Comparison of ENCODE assay signal across 10 cellular contexts in the genomic region with DNA sequence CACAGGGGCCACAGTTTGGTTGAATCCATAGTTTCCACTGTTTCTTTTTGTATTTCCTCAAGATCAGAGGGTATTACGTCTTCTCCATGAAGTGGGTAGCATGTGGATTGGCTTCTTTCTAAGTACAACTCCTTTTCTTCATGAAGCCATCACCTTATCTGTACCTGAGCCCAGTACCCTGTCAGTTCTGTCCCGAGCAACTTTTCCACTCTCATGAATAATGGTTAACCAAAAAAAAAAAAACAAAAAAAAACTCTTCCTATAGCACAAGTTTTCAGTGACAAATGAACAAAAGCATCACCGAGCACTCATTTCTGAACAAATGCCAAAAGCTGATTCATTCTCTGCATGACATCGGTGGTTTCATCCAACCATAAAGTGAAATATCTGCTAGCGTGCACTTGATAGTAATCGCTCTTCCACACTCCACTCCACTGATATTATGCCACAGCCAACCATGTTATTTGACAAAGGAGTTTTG. TPM values are rescaled to one million over a fixed set of nuclear protein-coding genes. Genes with fewer than 3 reads are reported as not detected.
A peak's percentile ranks its signal among the peaks of the same experiment; 100 is the strongest.
DNase-seq lines count a peak whose midpoint lies in the region; ATAC-seq, FAIRE-seq and TF ChIP-seq lines count a peak whose summit lies in the region.
"Had no signal": no experiment of that assay in that cellular context is flagged by ENCODE, and none has a peak within 500 bp of the region (broad histone marks: within the 10 kb centered on the region; RNA-seq: fewer than 3 reads in every experiment).

No MANE protein-coding gene starts in this region.

- no peak overlapping the region for H2AFZ ChIP-seq in K562 (ENCODE audit: low read depth, low read length)

- CTCF ChIA-PET in K562 (lab: Yijun Ruan, JAX; ENCODE audit: low intra/inter-chr PET ratio): no interaction called here

- BruUV-seq in K562 (replicated peaks; lab: Mats Ljungman, UMichigan): no TSS peak

- intact Hi-C loops in K562 (cut with micrococcal nuclease) (no loop called here), left lung (cut with DNase I) (no loop called here), kidney (cut with DNase I) (no loop called here)

- H3K4me3 ChIP-seq in K562 (no peak overlapping the region), left lung (no peak overlapping the region), kidney (ENCODE audit: low read length in 2 of 2) (no peak overlapping the region)

- H3K4me1 ChIP-seq in K562 (replicated peaks in 1 of 2; ENCODE audit: control insufficient read depth in 2 of 2, insufficient read depth in 2 of 2, low read length in 2 of 2) (no peaks in the 10 kb centered on the region), left lung (no peaks in the 10 kb centered on the region), kidney (ENCODE audit: control insufficient read depth in 1 of 2, insufficient read depth in 1 of 2, low read depth in 1 of 2, low read length in 2 of 2) (no peaks in the 10 kb centered on the region)

- in situ Hi-C loops in K562 (cut with MboI): no loop called here

- no peak for TF ChIP-seq EP300 in K562 (IDR thresholded peaks at IDR 0.05; ENCODE audit: low read length)

- peak; percentile 91 for DNase-seq in EL
- peak; percentile 11 for DNase-seq in NCI-H2081 treated with DMSO at 0.1 percent for 48 hours (lab: John Stamatoyannopoulos, UW)
- peak in 1 of 4 experiments; percentile 2 for DNase-seq in K562 (ENCODE audit: extremely low read depth in 1 of 4, low spot score in 3 of 4)
- no peak for DNase-seq in left lung
- no peak for DNase-seq in NCI-H1105 treated with DMSO at 0.1 percent for 48 hours (lab: John Stamatoyannopoulos, UW)
- DNase-seq in kidney: no peak
- no peak for DNase-seq in activated gamma-delta T cell (lab: John Stamatoyannopoulos, UW)
- DNase-seq: activated CD4-positive, alpha-beta T cell treated with anti-CD3 and anti-CD28 coated beads for 1 hour; endodermal cell had no signal

- H3K27me3 ChIP-seq in K562 (ENCODE audit: control insufficient read depth in 2 of 2, insufficient read depth in 2 of 2, low read length in 2 of 2) (peaks cover 0 to 6% of the 10 kb centered on the region in 2 experiments; a peak in 2 of 5 replicates), left lung (peaks cover 8 to 20% of the 10 kb centered on the region in 2 donors)

- WGBS in K562 (ENCODE audit: insufficient coverage, low coverage, missing lambda C conversion rate): 0% methylated on average over 6 of the region's 6 CpGs

- no peak overlapping the region for H3K27ac ChIP-seq in K562 (ENCODE audit: extremely low read depth, low read depth, low read length)
- H3K27ac ChIP-seq in left lung: no peak overlapping the region
- no peak overlapping the region for H3K27ac ChIP-seq in kidney (ENCODE audit: low read depth in 2 of 2, low read length in 2 of 2)

- no peaks in the 10 kb centered on the region for H3K9me1 ChIP-seq in K562 (ENCODE audit: control insufficient read depth, insufficient read depth, low read length)

- ATAC-seq in K562 (no peak), left lung (peak; percentile 45), GM21528 (IDR thresholded peaks at IDR 0.05; ENCODE audit: low FRiP score, unreplicated experiment) (no peak)

- H3K79me2 ChIP-seq in K562 (ENCODE audit: control insufficient read depth, insufficient read depth, low read length): no peaks in the 10 kb centered on the region

- POLR2A ChIA-PET in K562 (lab: Yijun Ruan, JAX): no interaction called here

- no peak for TF ChIP-seq POLR2A in K562 (conservative IDR thresholded peaks at IDR 0.05)

- H3K4me2 ChIP-seq in K562 (ENCODE audit: insufficient read depth, low read length): no peak overlapping the region

- H4K20me1 ChIP-seq in K562 (replicated peaks; ENCODE audit: control insufficient read depth, insufficient read depth, low read length): no peaks in the 10 kb centered on the region

- TF ChIP-seq CTCF in K562 (IDR thresholded peaks at IDR 0.05 in 2 of 3, conservative IDR thresholded peaks at IDR 0.05 in 1 of 3; ENCODE audit: insufficient read depth in 2 of 3, low read depth in 1 of 3, low read length in 3 of 3) (no peak), left lung (IDR thresholded peaks at IDR 0.05) (no peak), kidney (IDR thresholded peaks at IDR 0.05; ENCODE audit: borderline replicate concordance, extremely low read depth, insufficient read depth) (no peak)

- H3K9ac ChIP-seq in K562 (ENCODE audit: insufficient read depth in 1 of 2, low read depth in 2 of 2, low read length in 2 of 2) (no peak overlapping the region), kidney (ENCODE audit: low read length in 2 of 2) (no peak overlapping the region)

- TF ChIP-seq RAD21 in K562 (CRISPR knock-in tag; conservative IDR thresholded peaks at IDR 0.05 in 1 of 2, IDR thresholded peaks at IDR 0.05 in 1 of 2): no peak

- no peaks in the 10 kb centered on the region for H3K36me3 ChIP-seq in K562 (ENCODE audit: control insufficient read depth, insufficient read depth, low read length)
- H3K36me3 ChIP-seq in left lung: no peaks in the 10 kb centered on the region
- no peaks in the 10 kb centered on the region for H3K36me3 ChIP-seq in kidney (ENCODE audit: control insufficient read depth in 1 of 2, insufficient read depth in 2 of 2, low read length in 2 of 2)

- H3K9me3 ChIP-seq in K562 (replicated peaks; ENCODE audit: control insufficient read depth, insufficient read depth, low read depth, low read length): no peaks in the 10 kb centered on the region
- no peaks in the 10 kb centered on the region for H3K9me3 ChIP-seq in left lung
- no peaks in the 10 kb centered on the region for H3K9me3 ChIP-seq in kidney (ENCODE audit: control insufficient read depth in 1 of 2, low read length in 2 of 2)

- FAIRE-seq in K562 (lab: Jason Lieb, UNC) (no peak), kidney (lab: Jason Lieb, UNC) (no peak)

TF ChIP-seq in K562, 482 proteins besides CTCF, POLR2A, EP300 and RAD21:
- TF ChIP-seq RBM25 (IDR thresholded peaks at IDR 0.05; ENCODE audit: low read depth, low read length, severe bottlenecking): no peak
- TF ChIP-seq FOSL1 (tag; conservative IDR thresholded peaks at IDR 0.05): peak; percentile 49
- peak; percentile 44 for TF ChIP-seq NFIC (IDR thresholded peaks at IDR 0.05)

RNA-seq across cellular contexts. Expression of a gene that starts 6.8 kb away (rescaled TPM):
- 12.1 and 26.9 TPM in 2 replicates for total RNA-seq in K562 (2011; cell fraction: chromatin; rRNA removed; ENCODE audit: low replicate concordance)
- 5.0 and 6.3 TPM in 2 replicates for total RNA-seq in K562 (2011; cell fraction: nucleolus; rRNA removed)
- total RNA-seq in K562 (2011; cell fraction: nucleoplasm; rRNA removed): 12.9 and 16.0 TPM in 2 replicates
- 2.2 and 2.3 TPM in 2 replicates for total RNA-seq in K562 (2014; rRNA removed)
- total RNA-seq in K562 (2014; rRNA removed; fragmentation: Illumina TruSeq; extraction: Trizol): 2.8 and 3.0 TPM in 2 replicates
- 3.3 and 3.6 TPM in 2 replicates for total RNA-seq in K562 (2015; rRNA removed; fragmentation: Illumina TruSeq; extraction: Trizol)
- total RNA-seq in K562 (2021): 2.5 and 5.2 TPM in 2 replicates
- polyA plus RNA-seq in K562 (2011; rRNA removed): 0.39 and 0.78 TPM in 2 replicates
- polyA plus RNA-seq in K562 (2011; cell fraction: cytosol; rRNA removed): 0.06 and 0.58 TPM in 2 replicates
- polyA plus RNA-seq in K562 (2011; cell fraction: nucleus; rRNA removed): 0.94 and 1.5 TPM in 2 replicates
- 2.4 and 7.6 TPM in 2 replicates for polyA plus RNA-seq in K562 (2012)
- polyA plus RNA-seq in K562 (2014; fragmentation: Illumina TruSeq; extraction: Trizol): 1.4 and 1.5 TPM in 2 replicates
- polyA plus RNA-seq in K562 (2014; fragmentation: Nextera tagmentation; extraction: Ambion mirVana): 1 to 10 TPM in 1 of 2 experiments, under 1 TPM in 1; 0.41 to 1.4 TPM
- polyA plus RNA-seq in K562 (2014; rRNA removed): 1.6 and 2.3 TPM in 2 replicates
- 0.81 and 2.0 TPM in 2 replicates for polyA minus RNA-seq in K562 (2011; rRNA and poly(A)+ RNA removed)
- 1.2 TPM in 1 of 2 replicates, not detected in the other for polyA minus RNA-seq in K562 (2011; cell fraction: cytosol; rRNA and poly(A)+ RNA removed)
- 1.3 and 1.9 TPM in 2 replicates for polyA minus RNA-seq in K562 (2011; cell fraction: nucleus; rRNA and poly(A)+ RNA removed)
- total RNA-seq in left lung: 10 to 100 TPM; 40.4 to 51.9 TPM
- 23.4 TPM for total RNA-seq in kidney
- 3.4 TPM for polyA plus RNA-seq in kidney (ENCODE audit: insufficient read depth, low read depth, low replicate concordance)

RNA-seq across cellular contexts. Expression of a gene that starts 53.0 kb away (rescaled TPM):
- 24.3 and 131 TPM in 2 replicates for total RNA-seq in K562 (2011; cell fraction: chromatin; rRNA removed; ENCODE audit: low replicate concordance)
- 11.8 and 23.6 TPM in 2 replicates for total RNA-seq in K562 (2011; cell fraction: nucleolus; rRNA removed)
- total RNA-seq in K562 (2011; cell fraction: nucleoplasm; rRNA removed): 31.8 and 43.3 TPM in 2 replicates
- total RNA-seq in K562 (2014; rRNA removed): 10.7 and 11.1 TPM in 2 replicates
- total RNA-seq in K562 (2014; rRNA removed; fragmentation: Illumina TruSeq; extraction: Trizol): 12.5 and 13.4 TPM in 2 replicates
- total RNA-seq in K562 (2015; rRNA removed; fragmentation: Illumina TruSeq; extraction: Trizol): 16.5 and 19.2 TPM in 2 replicates
- total RNA-seq in K562 (2021): 11.2 and 11.3 TPM in 2 replicates
- 18.5 and 23.1 TPM in 2 replicates for polyA plus RNA-seq in K562 (2011; rRNA removed)
- 0.75 and 2.6 TPM in 2 replicates for polyA plus RNA-seq in K562 (2011; cell fraction: cytosol; rRNA removed)
- 52.1 and 73.8 TPM in 2 replicates for polyA plus RNA-seq in K562 (2011; cell fraction: nucleus; rRNA removed)
- polyA plus RNA-seq in K562 (2012): 5.4 and 8.3 TPM in 2 replicates
- 8.6 and 9.8 TPM in 2 replicates for polyA plus RNA-seq in K562 (2014; fragmentation: Illumina TruSeq; extraction: Trizol)
- polyA plus RNA-seq in K562 (2014; fragmentation: Nextera tagmentation; extraction: Ambion mirVana): 1 to 10 TPM; 4.4 to 8.4 TPM
- 13.0 and 19.1 TPM in 2 replicates for polyA plus RNA-seq in K562 (2014; rRNA removed)
- polyA minus RNA-seq in K562 (2011; rRNA and poly(A)+ RNA removed): 31.4 and 32.7 TPM in 2 replicates
- 2.7 and 2.8 TPM in 2 replicates for polyA minus RNA-seq in K562 (2011; cell fraction: cytosol; rRNA and poly(A)+ RNA removed)
- polyA minus RNA-seq in K562 (2011; cell fraction: nucleus; rRNA and poly(A)+ RNA removed): 40.1 and 72.9 TPM in 2 replicates
- total RNA-seq in left lung: 1 to 10 TPM; 2.8 to 2.9 TPM
- 2.3 TPM for total RNA-seq in kidney
- 7.3 TPM for polyA plus RNA-seq in kidney (ENCODE audit: insufficient read depth, low read depth, low replicate concordance)

Comparison
In these comparisons a context has a peak if more than half of its experiments do, and no peak if none do; other contexts are left out.
1. DNase-seq: peak in EL (single experiment) and NCI-H2081 treated with DMSO at 0.1 percent for 48 hours (single experiment); none in left lung (0 of 2), NCI-H1105 treated with DMSO at 0.1 percent for 48 hours (single experiment), kidney (single experiment) and activated gamma-delta T cell (single experiment).